ENCODE assay signal across 26 cellular contexts in genomic region chr15:38344351-38344750, GRCh38.
"Had no signal": no experiment of that assay in that cellular context is flagged by ENCODE, and none has a peak within 500 bp of the region (broad histone marks: within the 10 kb centered on the region; RNA-seq: fewer than 3 reads in every experiment).

No MANE protein-coding gene starts in this region.

- H3K27me3 ChIP-seq: Peyer's patch, SJCRH30 had no signal

- H3K4me3 ChIP-seq: PC-9, Peyer's patch, SJCRH30 had no signal

- H3K27ac ChIP-seq: HL-60, PC-9, Peyer's patch, SJCRH30 had no signal

- DNase-seq: KBM-7; MV-4-11; NCI-H1048; NCI-H1105; NCI-H1417; NCI-H146; NCI-H1694 treated with DMSO at 0.1 percent for 48 hours; NCI-H1930; NCI-H2081; NCI-H2107; NCI-H2171; NCI-H226; NCI-H446; NCI-H510A; NCI-H524 treated with DMSO at 0.1 percent for 48 hours; NCI-H69; NCI-H774; NK-92 treated with Interleukin-12 subunit alpha and Interleukin-12 subunit beta, amount 100 ng/mL, for 24 hours; OCI-M1; PC-9; Peyer's patch; SHP77 treated with DMSO at 0.1 percent for 48 hours; SJCRH30 had no signal

- ATAC-seq: Right ventricle myocardium inferior, SK-N-SH treated with all-trans-retinoic acid at 6 μM for 48 hours had no signal
